In genomic region chr6:109381007-109381746, GRCh38 we compare ENCODE assay signal across 8 cellular contexts. TPM values are rescaled to one million over a fixed set of nuclear protein-coding genes. Genes with fewer than 3 reads are reported as not detected.
DNase-seq lines count a peak whose midpoint lies in the region; ATAC-seq and TF ChIP-seq lines count a peak whose summit lies in the region.

No MANE protein-coding gene starts in this region.

- peak overlapping the region; percentile 77 for H3K14ac ChIP-seq in trophoblast cell (ENCODE audit: low read length)

- H3K27ac ChIP-seq in CD4-positive, alpha-beta T cell (ENCODE audit: low read depth, low read length) = peak overlapping the region; percentile 96
- H3K27ac ChIP-seq in HCT116 (ENCODE audit: low read depth, low read length) (peak overlapping the region; percentile 92), SU-DHL-6 (ENCODE audit: low read depth, low read length) (peak overlapping the region; percentile 94), esophagus squamous epithelium (peak overlapping the region; percentile 100), trophoblast cell (ENCODE audit: low read depth, low read length) (peak overlapping the region; percentile 98)

- peak overlapping the region; percentile 78 for H3K18ac ChIP-seq in trophoblast cell (ENCODE audit: low read length)

- H3K4me1 Mint-ChIP-seq in CD4-positive, alpha-beta T cell (ENCODE audit: low read depth) = peaks cover 71% of the 10 kb centered on the region

- peak; percentile 18 for ATAC-seq in CD4-positive, alpha-beta T cell (ENCODE audit: poor library complexity)
- no peak for ATAC-seq in HCT116
- ATAC-seq in HG03457 (IDR thresholded peaks at IDR 0.05; ENCODE audit: unreplicated experiment) = no peak

- peak overlapping the region; percentile 98 for H3K4me3 Mint-ChIP-seq in CD4-positive, alpha-beta T cell

- H4K91ac ChIP-seq in trophoblast cell (ENCODE audit: low read depth, low read length) = peak overlapping the region; percentile 88

- H3K9me3 ChIP-seq in CD4-positive, alpha-beta T cell (ENCODE audit: control insufficient read depth, low read length) = no peaks in the 10 kb centered on the region
- no peaks in the 10 kb centered on the region for H3K9me3 ChIP-seq in HCT116 (ENCODE audit: control insufficient read depth in 1 of 2, insufficient read depth in 1 of 2, low read depth in 1 of 2, low read length in 2 of 2)
- no peaks in the 10 kb centered on the region for H3K9me3 ChIP-seq in SU-DHL-6 (ENCODE audit: insufficient read depth, low read length)
- H3K9me3 ChIP-seq in esophagus squamous epithelium = no peaks in the 10 kb centered on the region
- no peaks in the 10 kb centered on the region for H3K9me3 ChIP-seq in trophoblast cell (ENCODE audit: insufficient read depth, low read depth, low read length)

- H3K4me3 ChIP-seq in HCT116 (replicated peaks in 1 of 2; ENCODE audit: low read depth in 1 of 2, low read length in 2 of 2) = peak overlapping the region; percentile 75 to 80
- peak overlapping the region; percentile 82 for H3K4me3 ChIP-seq in SU-DHL-6 (ENCODE audit: insufficient read depth, low read length, poor library complexity, severe bottlenecking)
- peak overlapping the region; percentile 80 to 97 (median 95) for H3K4me3 ChIP-seq in esophagus squamous epithelium
- H3K4me3 ChIP-seq in trophoblast cell (ENCODE audit: low read depth, low read length) = peak overlapping the region; percentile 97

- POLR2A ChIA-PET in CD4-positive, alpha-beta T cell (lab: Charles Lee) = interaction anchor here (0.8 to 5.0 kb wide), 22 partner anchors 8 to 1559 kb away, joined by 3 to 102 read pairs (median 16); partner anchors contain the start of genes AK9, AMD1, ARMC2 and CDC40
- POLR2A ChIA-PET in HCT116 (lab: Charles Lee) = no interaction called here

- H3K79me2 ChIP-seq in HCT116 (ENCODE audit: insufficient read depth, low read length) = peaks cover 61% of the 10 kb centered on the region
- H3K79me2 ChIP-seq in SU-DHL-6 (ENCODE audit: insufficient read depth, low read length) = peaks cover 59% of the 10 kb centered on the region
- peaks cover 12% of the 10 kb centered on the region for H3K79me2 ChIP-seq in trophoblast cell (ENCODE audit: control insufficient read depth, insufficient read depth, low read length, poor library complexity)

- peak overlapping the region; percentile 94 for H2BK5ac ChIP-seq in trophoblast cell (ENCODE audit: low read depth, low read length, poor library complexity)

- no peak overlapping the region for H2AK5ac ChIP-seq in trophoblast cell (ENCODE audit: low read length)

- H2BK120ac ChIP-seq in trophoblast cell (ENCODE audit: insufficient read depth, low read length, poor library complexity) = peak overlapping the region; percentile 83

- TF ChIP-seq CTCF in CD4-positive, alpha-beta T cell (IDR thresholded peaks at IDR 0.05) = no peak
- TF ChIP-seq CTCF in HCT116 (IDR thresholded peaks at IDR 0.05 in 2 of 3, conservative IDR thresholded peaks at IDR 0.05 in 1 of 3; ENCODE audit: borderline replicate concordance in 1 of 3, insufficient read depth in 1 of 3, low read depth in 2 of 3, low read length in 2 of 3) (no peak), SU-DHL-6 (IDR thresholded peaks at IDR 0.05; ENCODE audit: insufficient read depth, low read length, poor library complexity, severe bottlenecking) (no peak), esophagus squamous epithelium (IDR thresholded peaks at IDR 0.05) (no peak)

- H3K9ac ChIP-seq in HCT116 (ENCODE audit: low read length) (peak overlapping the region; percentile 94), SU-DHL-6 (ENCODE audit: low read length) (peak overlapping the region; percentile 97), trophoblast cell (ENCODE audit: low read length) (peak overlapping the region; percentile 90)

- peaks cover 15% of the 10 kb centered on the region for H3K79me1 ChIP-seq in trophoblast cell (ENCODE audit: low read length)

- TF ChIP-seq POLR2A in HCT116 (IDR thresholded peaks at IDR 0.05; ENCODE audit: borderline replicate concordance, extremely low read depth, insufficient read depth, insufficient read length) = no peak
- TF ChIP-seq POLR2A in esophagus squamous epithelium (IDR thresholded peaks at IDR 0.05) = no peak

- peak overlapping the region; percentile 91 for H4K12ac ChIP-seq in trophoblast cell (ENCODE audit: low read depth, low read length)

- H3K4me1 ChIP-seq in HCT116 (ENCODE audit: control insufficient read depth in 1 of 2, insufficient read depth in 2 of 2, low read length in 2 of 2) (peaks cover 4 to 27% of the 10 kb centered on the region in 2 experiments; a peak in 3 of 4 replicates), esophagus squamous epithelium (peaks cover 7 to 67% (median 18%) of the 10 kb centered on the region in 3 donors), trophoblast cell (ENCODE audit: control insufficient read depth in 1 of 2, insufficient read depth in 2 of 2, low read length in 2 of 2) (peaks cover 0 to 4% of the 10 kb centered on the region in 2 experiments)

- peak overlapping the region; percentile 20 for H2BK12ac ChIP-seq in trophoblast cell (ENCODE audit: low read length)

- peak overlapping the region; percentile 93 for H3K27ac Mint-ChIP-seq in CD4-positive, alpha-beta T cell

- peak overlapping the region; percentile 78 for H3K4ac ChIP-seq in trophoblast cell (ENCODE audit: low read depth, low read length)

- intact Hi-C loops in CD4-positive, alpha-beta T cell (cut with DNase I, micrococcal nuclease) = loop anchor here (1.0 to 10.0 kb wide), 9 partner anchors 8 to 1916 kb away; partner anchors contain the start of genes AK9 (in 1 of the 2), FIG4 (in 1 of the 2), SEC63 (in 1 of the 2) and SNX3 (in 1 of the 2)
- intact Hi-C loops in HCT116 (cut with micrococcal nuclease) (loop anchor here (5.0 kb wide), 1 partner anchor 819 kb away; the partner anchor contains the start of gene FOXO3), esophagus squamous epithelium (cut with DNase I) (loop anchor here (10.0 kb wide), 1 partner anchor 196 kb away; no protein-coding TSS in a partner anchor)

- H3K27me3 ChIP-seq in CD4-positive, alpha-beta T cell (ENCODE audit: control insufficient read depth, insufficient read depth, low read length) = no peaks in the 10 kb centered on the region
- no peaks in the 10 kb centered on the region for H3K27me3 ChIP-seq in HCT116 (ENCODE audit: insufficient read depth, low read length)
- no peaks in the 10 kb centered on the region for H3K27me3 ChIP-seq in SU-DHL-6 (ENCODE audit: low read length)
- no peaks in the 10 kb centered on the region for H3K27me3 ChIP-seq in esophagus squamous epithelium
- H3K27me3 ChIP-seq in trophoblast cell (ENCODE audit: insufficient read depth, low read length) = no peaks in the 10 kb centered on the region

- H3K9me3 Mint-ChIP-seq in CD4-positive, alpha-beta T cell = no peaks in the 10 kb centered on the region

- no TSS peak for BruUV-seq in HCT116 (replicated peaks; lab: Mats Ljungman, UMichigan)

- CTCF ChIA-PET in CD4-positive, alpha-beta T cell (lab: Charles Lee) = interaction anchor here (0.9 to 3.8 kb wide), 3 partner anchors 98 to 659 kb away, joined by 3 to 28 read pairs (median 13); no protein-coding TSS in a partner anchor
- CTCF ChIA-PET in HCT116 (lab: Charles Lee) = no interaction called here

- H3K27me3 Mint-ChIP-seq in CD4-positive, alpha-beta T cell = no peaks in the 10 kb centered on the region

- peaks cover 62% of the 10 kb centered on the region for H3K36me3 Mint-ChIP-seq in CD4-positive, alpha-beta T cell (ENCODE audit: low read depth)

- no peak for TF ChIP-seq RAD21 in HCT116 (IDR thresholded peaks at IDR 0.05; ENCODE audit: low read depth)

- H3K4me2 ChIP-seq in HCT116 (ENCODE audit: low read length) = peak overlapping the region; percentile 94
- H3K4me2 ChIP-seq in SU-DHL-6 (ENCODE audit: low read depth, low read length, poor library complexity, severe bottlenecking) = peak overlapping the region; percentile 96
- H3K4me2 ChIP-seq in trophoblast cell (ENCODE audit: low read length) = peak overlapping the region; percentile 72

- 0% methylated on average over 25 to 26 of the region's 26 CpGs for WGBS in esophagus squamous epithelium, 2 donors
- no CpG with 5 or more reads among the region's 26 CpGs for WGBS in trophoblast cell (ENCODE audit: extremely low coverage, insufficient coverage, insufficient read length)

- peaks cover 7% of the 10 kb centered on the region for H3F3A ChIP-seq in SU-DHL-6 (ENCODE audit: insufficient read depth)

- H3K36me3 ChIP-seq in HCT116 (ENCODE audit: control insufficient read depth in 1 of 2, insufficient read depth in 2 of 2, low read length in 2 of 2) (peaks cover 17 to 21% of the 10 kb centered on the region in 2 experiments; a peak in 3 of 4 replicates), SU-DHL-6 (ENCODE audit: low read length) (peaks cover 29% of the 10 kb centered on the region), esophagus squamous epithelium (peaks cover 0 to 31% (median 3%) of the 10 kb centered on the region in 3 donors), trophoblast cell (ENCODE audit: control insufficient read depth in 1 of 2, insufficient read depth in 2 of 2, low read length in 2 of 2) (peaks cover 5 to 12% of the 10 kb centered on the region in 2 experiments)

- RAD21 ChIA-PET in HCT116 (lab: Charles Lee; ENCODE audit: low non-redundant PET in 1 of 2, low total read pairs in 2 of 2, uncharacterized antibody in 2 of 2, unreplicated experiment in 2 of 2) = no interaction called here

- no peak overlapping the region for H3K23ac ChIP-seq in trophoblast cell (ENCODE audit: low read length)

- H2AFZ ChIP-seq in HCT116 (ENCODE audit: low read depth, low read length, poor library complexity, severe bottlenecking) (no peak overlapping the region), SU-DHL-6 (ENCODE audit: low read depth, low read length, severe bottlenecking) (peak overlapping the region; percentile 65), trophoblast cell (ENCODE audit: insufficient read depth, low read length, poor library complexity) (peak overlapping the region; percentile 83)

- 0 out of 2 replicates have a peak, but pooled peaks cover 17% of the 10 kb centered on the region for H4K20me1 ChIP-seq in HCT116 (ENCODE audit: insufficient read depth)
- peaks cover 37% of the 10 kb centered on the region for H4K20me1 ChIP-seq in SU-DHL-6 (ENCODE audit: low read depth, low read length)

- peak overlapping the region; percentile 92 for H4K8ac ChIP-seq in trophoblast cell (ENCODE audit: low read depth, low read length)

- H3K9me2 ChIP-seq in HCT116 (ENCODE audit: insufficient read depth) (no peaks in the 10 kb centered on the region), SU-DHL-6 (replicated peaks; ENCODE audit: insufficient read depth, low read length) (no peaks in the 10 kb centered on the region)

- DNase-seq in CD4-positive, alpha-beta T cell = no peak
- DNase-seq in HCT116 (ENCODE audit: low read depth, low spot score) (no peak), esophagus squamous epithelium (lab: John Stamatoyannopoulos, UW) (no peak), trophoblast cell (peak in 1 of 2 donors; percentile 69), NCI-H187 (lab: John Stamatoyannopoulos, UW) (no peak)
- DNase-seq in stimulated activated CD4-positive, alpha-beta T cell treated with anti-CD3 and anti-CD28 coated beads, Interleukin-4, amount 100 ng/mL, for 1 hour = no peak

RNA-seq across cellular contexts. Expression of gene CD164, which starts 1.1 kb away (rescaled TPM):
- total RNA-seq in CD4-positive, alpha-beta T cell = 100 to 1,000 TPM; 179 to 183 TPM
- total RNA-seq in HCT116 (2021; ENCODE audit: unreplicated experiment) (171 TPM), esophagus squamous epithelium (100 to 1,000 TPM in 2 of 4 donors, 10 to 100 TPM in 2; 60.8 to 129 (median 97.1) TPM)
- 93.0 and 99.1 TPM in 2 replicates for polyA plus RNA-seq in HCT116 (2012)
- 180 and 183 TPM in 2 replicates for polyA plus RNA-seq in trophoblast cell (2013)

RNA-seq across cellular contexts. Expression of gene PPIL6, which starts 59.3 kb away (rescaled TPM):
- 1 to 10 TPM in 1 of 2 experiments, under 1 TPM in 1; 0.84 to 1.3 TPM for total RNA-seq in CD4-positive, alpha-beta T cell
- total RNA-seq in HCT116 (2021; ENCODE audit: unreplicated experiment) (3.3 TPM), esophagus squamous epithelium (1 to 10 TPM in 3 of 4 donors, under 1 TPM in 1; 0.35 to 6.1 (median 2.8) TPM)
- polyA plus RNA-seq in HCT116 (2012) = 1.5 and 1.8 TPM in 2 replicates
- 0.47 and 0.63 TPM in 2 replicates for polyA plus RNA-seq in trophoblast cell (2013)

RNA-seq across cellular contexts. Expression of gene SMPD2, which starts 59.3 kb away (rescaled TPM):
- 10 to 100 TPM; 25.7 to 27.3 TPM for total RNA-seq in CD4-positive, alpha-beta T cell
- total RNA-seq in HCT116 (2021; ENCODE audit: unreplicated experiment) = 14.7 TPM
- 10.0 and 11.4 TPM in 2 replicates for polyA plus RNA-seq in HCT116 (2012)
- 10 to 100 TPM; 10.6 to 28.1 (median 24.0) TPM for total RNA-seq in esophagus squamous epithelium
- 9.5 and 9.7 TPM in 2 replicates for polyA plus RNA-seq in trophoblast cell (2013)
